In genomic region chr11:74310857-74311256, GRCh38 we compare ENCODE assay signal across 9 cellular contexts. TPM values are rescaled to one million over a fixed set of nuclear protein-coding genes. Genes with fewer than 3 reads are reported as not detected.
DNase-seq lines count a peak whose midpoint lies in the region; ATAC-seq, FAIRE-seq and TF ChIP-seq lines count a peak whose summit lies in the region.
"Had no signal": no experiment of that assay in that cellular context is flagged by ENCODE, and none has a peak within 500 bp of the region (broad histone marks: within the 10 kb centered on the region; RNA-seq: fewer than 3 reads in every experiment).

No MANE protein-coding gene starts in this region.

- in situ Hi-C loops in astrocyte of the spinal cord (cut with HindIII; ENCODE audit: low sequenced_read_pairs) = no loop called here

- peaks cover 4% of the 10 kb centered on the region for H3K27me3 ChIP-seq in keratinocyte (ENCODE audit: control insufficient read depth, extremely low read depth, insufficient read depth, low read length)
- H3K27me3 ChIP-seq in spleen (replicated peaks in 1 of 7) = peaks cover 0 to 47% (median 21%) of the 10 kb centered on the region in 7 donors
- H3K27me3 ChIP-seq: transverse colon had no signal

- FAIRE-seq in keratinocyte (lab: Jason Lieb, UNC) (no peak), GM12892 (lab: Jason Lieb, UNC) (no peak)

- intact Hi-C loops in spleen (cut with DNase I; ENCODE audit: low total_unique reads) = no loop called here

- H3K9me3 ChIP-seq in keratinocyte (ENCODE audit: control insufficient read depth, low read depth, low read length) = no peaks in the 10 kb centered on the region
- H3K9me3 ChIP-seq in spleen = peaks cover 0 to 8% (median 6%) of the 10 kb centered on the region in 8 donors

- peak overlapping the region; percentile 55 for H2AFZ ChIP-seq in keratinocyte (ENCODE audit: control insufficient read depth, low read length)

- no peak overlapping the region for H3K9ac ChIP-seq in keratinocyte (ENCODE audit: control insufficient read depth, extremely low read depth, insufficient read depth, low read length)

- dilution Hi-C loops in keratinocyte (cut with MboI; ENCODE audit: extremely low pct_ligation_motif_present, low sequenced_read_pairs) = no loop called here

- no peaks in the 10 kb centered on the region for H3K9me1 ChIP-seq in keratinocyte (ENCODE audit: control insufficient read depth, extremely low read depth, insufficient read depth, low read length)

- H3K79me2 ChIP-seq in keratinocyte (ENCODE audit: control insufficient read depth, insufficient read depth, low read length) = no peaks in the 10 kb centered on the region

- no peak for DNase-seq in astrocyte of the spinal cord (ENCODE audit: low read depth, low spot score)
- no peak for DNase-seq in keratinocyte (ENCODE audit: low read depth, low spot score)
- DNase-seq in spleen = no peak
- DNase-seq in GM12892 (ENCODE audit: insufficient read length) = no peak
- DNase-seq in cerebellum (ENCODE audit: low spot score) = no peak
- no peak for DNase-seq in activated effector memory CD4-positive, alpha-beta T cell treated with anti-CD3 and anti-CD28 coated beads, Interleukin-2, amount 50 U/mL, for 16 hours
- no peak for DNase-seq in globus pallidus (ENCODE audit: low spot score)

- H3K36me3 ChIP-seq in keratinocyte (ENCODE audit: control insufficient read depth in 2 of 2, extremely low read depth in 1 of 2, insufficient read depth in 2 of 2, low read length in 2 of 2) (no peaks in the 10 kb centered on the region), spleen (no peaks in the 10 kb centered on the region)
- H3K36me3 ChIP-seq: transverse colon had no signal

- TF ChIP-seq CTCF in astrocyte of the spinal cord (IDR thresholded peaks at IDR 0.05; ENCODE audit: low read depth, low read length) (no peak), keratinocyte (optimal IDR thresholded peaks at IDR 0.05 in 1 of 3, IDR thresholded peaks at IDR 0.05 in 1 of 3, conservative IDR thresholded peaks at IDR 0.05 in 1 of 3; ENCODE audit: extremely low read depth in 1 of 3, insufficient read depth in 2 of 3, low read length in 3 of 3) (no peak), spleen (IDR thresholded peaks at IDR 0.05 in 8 of 11, conservative IDR thresholded peaks at IDR 0.05 in 3 of 11) (no peak)

- no peak for TF ChIP-seq POLR2A in spleen (IDR thresholded peaks at IDR 0.05)
- TF ChIP-seq POLR2A in GM12892 (IDR thresholded peaks at IDR 0.05; ENCODE audit: low read depth, low read length) = no peak

- H3K4me3 ChIP-seq in astrocyte of the spinal cord (ENCODE audit: low read depth, low read length) (peak overlapping the region; percentile 56), keratinocyte (ENCODE audit: control insufficient read depth in 2 of 3, extremely low read depth in 1 of 3, insufficient read depth in 2 of 3, low read depth in 1 of 3, low read length in 3 of 3) (peak overlapping the region; percentile 33 to 58 (median 54)), spleen (peak overlapping the region in 5 of 8 donors; percentile 27 to 65 (median 34))

- H3K4me1 ChIP-seq in keratinocyte (ENCODE audit: control insufficient read depth, extremely low read depth, insufficient read depth, low read length) (peaks cover 6% of the 10 kb centered on the region), spleen (peaks cover 0 to 15% (median 9%) of the 10 kb centered on the region in 6 donors)

- 77 to 92% (median 79%) methylated on average over 9 to 11 of the region's 11 CpGs for WGBS in spleen, 5 donors

- peak overlapping the region; percentile 80 for H3K4me2 ChIP-seq in keratinocyte (ENCODE audit: control insufficient read depth, extremely low read depth, insufficient read depth, low read depth, low read length)

- H3K27ac ChIP-seq in keratinocyte (ENCODE audit: control insufficient read depth, insufficient read depth, low read length) (no peak overlapping the region), spleen (no peak overlapping the region)

- ATAC-seq in HG03280 (IDR thresholded peaks at IDR 0.05; ENCODE audit: unreplicated experiment) = peak; percentile 9

- no peaks in the 10 kb centered on the region for H4K20me1 ChIP-seq in keratinocyte (ENCODE audit: control insufficient read depth, extremely low read depth, insufficient read depth, low read length)

RNA-seq across cellular contexts. Expression of gene P4HA3, which starts 0.6 kb away (rescaled TPM):
- 0.09 to 0.41 TPM (median 0.14 TPM) in 3 replicates for polyA plus RNA-seq in keratinocyte
- polyA plus RNA-seq in keratinocyte (2011; ENCODE audit: low read depth) = not detected
- 0.06 and 0.12 TPM in 2 replicates for polyA plus RNA-seq in keratinocyte (2011; cell fraction: cytosol; rRNA removed)
- polyA plus RNA-seq in keratinocyte (2011; cell fraction: nucleus; rRNA removed) = 0.45 and 0.52 TPM in 2 replicates
- polyA plus RNA-seq in keratinocyte (2012; ENCODE audit: low replicate concordance) = 0.08 and 0.21 TPM in 2 replicates
- 0.13 to 0.52 TPM in 2 of 3 replicates, not detected in the other for polyA minus RNA-seq in keratinocyte
- not detected for polyA minus RNA-seq in keratinocyte (2011; cell fraction: cytosol; rRNA and poly(A)+ RNA removed)
- polyA minus RNA-seq in keratinocyte (2011; cell fraction: nucleus; rRNA and poly(A)+ RNA removed) = 0.31 and 0.42 TPM in 2 replicates
- under 1 TPM in 1 of 7 donors, not detected in 6; 0.44 TPM for total RNA-seq in spleen
- under 1 TPM in 1 of 3 donors, not detected in 2; 0.39 TPM for polyA plus RNA-seq in spleen
- polyA plus RNA-seq in GM12892 (2012; ENCODE audit: missing spikeins) = 0.15 TPM
- 0.45 TPM for total RNA-seq in cerebellum
